In the genomic region with DNA sequence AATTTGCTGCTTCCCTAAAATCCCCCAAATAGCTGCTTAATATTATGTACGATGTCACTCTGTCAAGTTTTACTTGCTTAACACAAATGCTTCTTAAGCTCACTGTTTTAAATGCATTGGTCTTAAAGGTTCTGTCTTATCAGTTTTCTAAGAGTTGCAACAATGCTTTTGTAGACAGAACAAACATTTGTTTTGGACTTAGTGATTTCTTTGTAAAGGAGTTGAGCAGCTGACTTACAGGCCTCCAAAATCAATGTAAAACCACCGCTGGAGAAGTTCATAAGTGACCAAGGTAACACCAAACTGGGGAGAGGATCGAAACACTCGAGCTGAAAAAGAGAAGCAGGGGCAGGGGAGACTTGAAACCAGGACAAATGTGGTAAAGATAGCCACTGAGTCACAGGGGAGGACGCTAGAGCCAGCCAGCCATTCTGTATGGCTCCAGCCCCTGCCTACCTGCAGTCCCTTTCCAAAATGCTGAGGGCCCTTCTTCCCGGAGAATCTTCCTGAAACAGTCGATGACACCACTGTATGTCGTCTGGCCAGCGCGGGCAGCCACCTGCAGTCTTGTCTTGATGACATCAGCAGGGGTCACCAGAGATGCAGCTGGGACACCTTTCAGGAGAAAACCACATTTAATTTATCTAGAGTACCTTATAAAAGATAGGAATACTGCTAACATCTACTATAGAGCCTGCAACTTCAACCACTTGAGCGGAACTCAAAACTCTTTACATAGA, we compare ENCODE assay signal across 1 cellular context.
TF ChIP-seq lines count a peak whose summit lies in the region.

No MANE protein-coding gene starts in this region.

TF ChIP-seq in HepG2, 621 proteins besides CTCF, POLR2A, EP300 and RAD21 (continued from another document and continues in another):
- TF ChIP-seq, protein P1, sequence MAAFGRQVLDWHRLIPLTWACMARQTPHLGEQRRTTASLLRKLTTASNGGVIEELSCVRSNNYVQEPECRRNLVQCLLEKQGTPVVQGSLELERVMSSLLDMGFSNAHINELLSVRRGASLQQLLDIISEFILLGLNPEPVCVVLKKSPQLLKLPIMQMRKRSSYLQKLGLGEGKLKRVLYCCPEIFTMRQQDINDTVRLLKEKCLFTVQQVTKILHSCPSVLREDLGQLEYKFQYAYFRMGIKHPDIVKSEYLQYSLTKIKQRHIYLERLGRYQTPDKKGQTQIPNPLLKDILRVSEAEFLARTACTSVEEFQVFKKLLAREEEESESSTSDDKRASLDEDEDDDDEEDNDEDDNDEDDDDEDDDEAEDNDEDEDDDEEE (CRISPR knock-in tag; IDR thresholded peaks at IDR 0.05), result no peak
- no peak for TF ChIP-seq ZBTB44 (CRISPR knock-in tag; IDR thresholded peaks at IDR 0.05)
- no peak for TF ChIP-seq FOSL2 (CRISPR knock-in tag; IDR thresholded peaks at IDR 0.05)
- no peak for TF ChIP-seq JUNB (CRISPR knock-in tag; IDR thresholded peaks at IDR 0.05; ENCODE audit: borderline replicate concordance)
- TF ChIP-seq BCL6 (CRISPR knock-in tag; IDR thresholded peaks at IDR 0.05), result peak; percentile 58; the same call in 1 of the 2 replicates
- no peak for TF ChIP-seq CREB3 (CRISPR knock-in tag; IDR thresholded peaks at IDR 0.05)
- no peak for TF ChIP-seq TERF1 (CRISPR knock-in tag; IDR thresholded peaks at IDR 0.05)
- TF ChIP-seq TRAFD1 (CRISPR knock-in tag; IDR thresholded peaks at IDR 0.05; ENCODE audit: borderline replicate concordance), result no peak
- TF ChIP-seq TBX2 (CRISPR knock-in tag; IDR thresholded peaks at IDR 0.05; ENCODE audit: borderline replicate concordance), result no peak
- no peak for TF ChIP-seq TEAD3 (CRISPR knock-in tag; optimal IDR thresholded peaks at IDR 0.05; ENCODE audit: borderline replicate concordance)
- no peak for TF ChIP-seq DZIP1 (CRISPR knock-in tag; IDR thresholded peaks at IDR 0.05)
- no peak for TF ChIP-seq KLF15 (CRISPR knock-in tag; IDR thresholded peaks at IDR 0.05; ENCODE audit: borderline replicate concordance)
- no peak for TF ChIP-seq MAF1 (CRISPR knock-in tag; IDR thresholded peaks at IDR 0.05; ENCODE audit: borderline replicate concordance)
- no peak for TF ChIP-seq MIER3 (CRISPR knock-in tag; IDR thresholded peaks at IDR 0.05; ENCODE audit: borderline replicate concordance)
- TF ChIP-seq, protein P2, sequence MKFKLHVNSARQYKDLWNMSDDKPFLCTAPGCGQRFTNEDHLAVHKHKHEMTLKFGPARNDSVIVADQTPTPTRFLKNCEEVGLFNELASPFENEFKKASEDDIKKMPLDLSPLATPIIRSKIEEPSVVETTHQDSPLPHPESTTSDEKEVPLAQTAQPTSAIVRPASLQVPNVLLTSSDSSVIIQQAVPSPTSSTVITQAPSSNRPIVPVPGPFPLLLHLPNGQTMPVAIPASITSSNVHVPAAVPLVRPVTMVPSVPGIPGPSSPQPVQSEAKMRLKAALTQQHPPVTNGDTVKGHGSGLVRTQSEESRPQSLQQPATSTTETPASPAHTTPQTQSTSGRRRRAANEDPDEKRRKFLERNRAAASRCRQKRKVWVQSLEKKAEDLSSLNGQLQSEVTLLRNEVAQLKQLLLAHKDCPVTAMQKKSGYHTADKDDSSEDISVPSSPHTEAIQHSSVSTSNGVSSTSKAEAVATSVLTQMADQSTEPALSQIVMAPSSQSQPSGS (CRISPR knock-in tag; IDR thresholded peaks at IDR 0.05), result no peak
- TF ChIP-seq ZNF713 (CRISPR knock-in tag; IDR thresholded peaks at IDR 0.05), result no peak
- no peak for TF ChIP-seq ZZZ3 (CRISPR knock-in tag; IDR thresholded peaks at IDR 0.05; ENCODE audit: borderline replicate concordance)
- no peak for TF ChIP-seq FOSL1 (CRISPR knock-in tag; IDR thresholded peaks at IDR 0.05; ENCODE audit: borderline replicate concordance)
- TF ChIP-seq HDAC2 (CRISPR knock-in tag; IDR thresholded peaks at IDR 0.05), result no peak
- TF ChIP-seq RXRA (CRISPR knock-in tag; IDR thresholded peaks at IDR 0.05), result no peak
- TF ChIP-seq ELK4 (CRISPR knock-in tag; IDR thresholded peaks at IDR 0.05; ENCODE audit: borderline replicate concordance), result no peak
- TF ChIP-seq KDM5B (CRISPR knock-in tag; IDR thresholded peaks at IDR 0.05; ENCODE audit: borderline replicate concordance), result 0 out of 2 replicates have a peak, but pooled peaks have one; percentile 35
- no peak for TF ChIP-seq ZSCAN22 (CRISPR knock-in tag; IDR thresholded peaks at IDR 0.05)
- TF ChIP-seq ZNF124 (CRISPR knock-in tag; IDR thresholded peaks at IDR 0.05), result no peak
- TF ChIP-seq NFE2L2 (IDR thresholded peaks at IDR 0.05; ENCODE audit: low read length), result no peak
- TF ChIP-seq ZNF781 (CRISPR knock-in tag; IDR thresholded peaks at IDR 0.05; ENCODE audit: borderline replicate concordance, not compliant biosample characterization), result no peak
- no peak for TF ChIP-seq ZNF775 (CRISPR knock-in tag; IDR thresholded peaks at IDR 0.05; ENCODE audit: borderline replicate concordance)
- no peak for TF ChIP-seq ZNF547 (CRISPR knock-in tag; IDR thresholded peaks at IDR 0.05)
- peak; percentile 30 for TF ChIP-seq ZMYM4 (CRISPR knock-in tag; IDR thresholded peaks at IDR 0.05)
- no peak for TF ChIP-seq SMARCE1 (IDR thresholded peaks at IDR 0.05; ENCODE audit: borderline replicate concordance)
- no peak for TF ChIP-seq HNRNPLL (IDR thresholded peaks at IDR 0.05; ENCODE audit: low read depth, low read length, poor library complexity, severe bottlenecking)
- TF ChIP-seq ZNF761 (CRISPR knock-in tag; conservative IDR thresholded peaks at IDR 0.05), result no peak
- TF ChIP-seq CC2D1A (CRISPR knock-in tag; IDR thresholded peaks at IDR 0.05), result no peak
- no peak for TF ChIP-seq BATF2 (CRISPR knock-in tag; IDR thresholded peaks at IDR 0.05)
- TF ChIP-seq RFXANK (CRISPR knock-in tag; IDR thresholded peaks at IDR 0.05), result no peak
- TF ChIP-seq ZFP37 (CRISPR knock-in tag; IDR thresholded peaks at IDR 0.05; ENCODE audit: borderline replicate concordance), result no peak
- no peak for TF ChIP-seq SMAD3 (CRISPR knock-in tag; IDR thresholded peaks at IDR 0.05)
- TF ChIP-seq NR3C1 (CRISPR knock-in tag; IDR thresholded peaks at IDR 0.05), result no peak
- TF ChIP-seq, protein P3, sequence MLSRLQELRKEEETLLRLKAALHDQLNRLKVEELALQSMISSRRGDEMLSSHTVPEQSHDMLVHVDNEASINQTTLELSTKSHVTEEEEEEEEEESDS (CRISPR knock-in tag; IDR thresholded peaks at IDR 0.05; ENCODE audit: borderline replicate concordance), result no peak
- no peak for TF ChIP-seq ZNF160 (CRISPR knock-in tag; IDR thresholded peaks at IDR 0.05)
- TF ChIP-seq SYNCRIP (IDR thresholded peaks at IDR 0.05; ENCODE audit: insufficient read depth, low read depth, low read length), result no peak
- no peak for TF ChIP-seq SRSF1 (optimal IDR thresholded peaks at IDR 0.05; ENCODE audit: low read depth, low read length)
- TF ChIP-seq KDM3A (CRISPR knock-in tag; IDR thresholded peaks at IDR 0.05; ENCODE audit: low read depth), result no peak
- no peak for TF ChIP-seq ZSCAN29 (CRISPR knock-in tag; conservative IDR thresholded peaks at IDR 0.05)
- TF ChIP-seq BCLAF1 (IDR thresholded peaks at IDR 0.05), result no peak
- TF ChIP-seq ZFP1 (CRISPR knock-in tag; IDR thresholded peaks at IDR 0.05), result no peak
- peak; percentile 38; the same call in 1 of the 2 replicates for TF ChIP-seq HMG20A (CRISPR knock-in tag; IDR thresholded peaks at IDR 0.05; ENCODE audit: borderline replicate concordance)
- TF ChIP-seq ZMYM2 (CRISPR knock-in tag; IDR thresholded peaks at IDR 0.05), result no peak
